8 cellular contexts compared by ENCODE assay signal in genomic region chr16:50263940-50264929, GRCh38. TPM values are rescaled to one million over a fixed set of nuclear protein-coding genes. Genes with fewer than 3 reads are reported as not detected.
A peak's percentile ranks its signal among the peaks of the same experiment; 100 is the strongest.
DNase-seq lines count a peak whose midpoint lies in the region; ATAC-seq and TF ChIP-seq lines count a peak whose summit lies in the region.

No MANE protein-coding gene starts in this region.

- no peak overlapping the region for H3K14ac ChIP-seq in mesenchymal stem cell (ENCODE audit: low read length in 2 of 2)

- H3K4me1 Mint-ChIP-seq in endothelial cell (ENCODE audit: unreplicated experiment) = peaks cover 14% of the 10 kb centered on the region

- H3K27ac Mint-ChIP-seq in endothelial cell (ENCODE audit: unreplicated experiment) = no peak overlapping the region

- 84 to 85% methylated on average over 8 of the region's 8 CpGs for WGBS in body of pancreas, 2 donors
- WGBS in mesenchymal stem cell = 91% methylated on average over 7 of the region's 8 CpGs

- no peaks in the 10 kb centered on the region for H3K9me3 Mint-ChIP-seq in endothelial cell (ENCODE audit: unreplicated experiment)

- in situ Hi-C loops in astrocyte of the spinal cord (cut with HindIII; ENCODE audit: low sequenced_read_pairs) = no loop called here

- peak overlapping the region; percentile 15; the same call in 1 of the 2 replicates for H3K27ac ChIP-seq in BLaER1
- no peak overlapping the region for H3K27ac ChIP-seq in body of pancreas
- no peak overlapping the region for H3K27ac ChIP-seq in mesenchymal stem cell (ENCODE audit: low read length, poor library complexity, severe bottlenecking)

- H2BK15ac ChIP-seq in mesenchymal stem cell (ENCODE audit: low read depth, poor library complexity, severe bottlenecking) = no peak overlapping the region

- no peak overlapping the region for H3K4me3 Mint-ChIP-seq in endothelial cell (ENCODE audit: unreplicated experiment)

- H3K27me3 Mint-ChIP-seq in endothelial cell (ENCODE audit: unreplicated experiment) = no peaks in the 10 kb centered on the region

- ATAC-seq in GM18520 (IDR thresholded peaks at IDR 0.05; ENCODE audit: unreplicated experiment) (peak; percentile 38), body of pancreas (no peak)

- no peak overlapping the region for H2BK12ac ChIP-seq in mesenchymal stem cell (ENCODE audit: low read length in 2 of 2)

- DNase-seq in LHCN-M2 (ENCODE audit: low read depth) = peak; percentile 35
- DNase-seq in astrocyte of the spinal cord (ENCODE audit: low read depth, low spot score) = peak; percentile 33
- DNase-seq in body of pancreas = no peak
- DNase-seq in mesenchymal stem cell = no peak
- DNase-seq in effector CD4-positive, alpha-beta T cell = no peak
- no peak for DNase-seq in endothelial cell (ENCODE audit: low spot score)

- intact Hi-C loops in body of pancreas (cut with DNase I) = no loop called here

- no peak overlapping the region for H4K8ac ChIP-seq in mesenchymal stem cell (ENCODE audit: low read length)

- H3K27me3 ChIP-seq in BLaER1 (no peaks in the 10 kb centered on the region), body of pancreas (no peaks in the 10 kb centered on the region), mesenchymal stem cell (ENCODE audit: control insufficient read depth in 1 of 2, insufficient read depth in 1 of 2, low read length in 2 of 2) (no peaks in the 10 kb centered on the region)

- H2BK5ac ChIP-seq in mesenchymal stem cell (ENCODE audit: low read depth, low read length, poor library complexity, severe bottlenecking) = no peak overlapping the region

- no peak overlapping the region for H3K4me3 ChIP-seq in BLaER1
- H3K4me3 ChIP-seq in astrocyte of the spinal cord (ENCODE audit: low read depth, low read length) = no peak overlapping the region
- no peak overlapping the region for H3K4me3 ChIP-seq in body of pancreas
- no peak overlapping the region for H3K4me3 ChIP-seq in mesenchymal stem cell (ENCODE audit: insufficient read depth in 1 of 2, low read depth in 1 of 2, low read length in 2 of 2)

- H3K4me1 ChIP-seq in BLaER1 (peaks cover 98% of the 10 kb centered on the region), body of pancreas (no peaks in the 10 kb centered on the region), mesenchymal stem cell (ENCODE audit: control insufficient read depth, insufficient read depth, low read depth, low read length) (peaks cover 30% of the 10 kb centered on the region)

- no peak for TF ChIP-seq CTCF in astrocyte of the spinal cord (IDR thresholded peaks at IDR 0.05; ENCODE audit: low read depth, low read length)
- TF ChIP-seq CTCF in body of pancreas (IDR thresholded peaks at IDR 0.05) = no peak
- no peak for TF ChIP-seq CTCF in endothelial cell (IDR thresholded peaks at IDR 0.05; ENCODE audit: unreplicated experiment)

- TF ChIP-seq POLR2A in body of pancreas (IDR thresholded peaks at IDR 0.05) = no peak

- peaks cover 5% of the 10 kb centered on the region for H3K79me1 ChIP-seq in mesenchymal stem cell (replicated peaks; ENCODE audit: low read length, poor library complexity, severe bottlenecking)

- peaks cover 66% of the 10 kb centered on the region for H4K20me1 ChIP-seq in BLaER1

- no peak overlapping the region for H3K4ac ChIP-seq in mesenchymal stem cell (ENCODE audit: low read depth in 1 of 2, low read length in 2 of 2)

- peak overlapping the region; percentile 68 for H3K4me2 ChIP-seq in BLaER1
- H3K4me2 ChIP-seq in mesenchymal stem cell (ENCODE audit: low read length, poor library complexity, severe bottlenecking) = no peak overlapping the region

- no peak overlapping the region for H4K91ac ChIP-seq in mesenchymal stem cell (ENCODE audit: low read length)

- H3K9ac ChIP-seq in BLaER1 = peak overlapping the region; percentile 27; the same call in 1 of the 2 replicates
- no peak overlapping the region for H3K9ac ChIP-seq in mesenchymal stem cell (ENCODE audit: low read length)

- H3K23ac ChIP-seq in mesenchymal stem cell (ENCODE audit: low read length in 2 of 2) = no peak overlapping the region

- H3K18ac ChIP-seq in mesenchymal stem cell (ENCODE audit: low read depth in 1 of 2, low read length in 2 of 2) = no peak overlapping the region

- no peak overlapping the region for H2AFZ ChIP-seq in mesenchymal stem cell (ENCODE audit: low read depth, low read length)

- H3K36me3 Mint-ChIP-seq in endothelial cell (ENCODE audit: low read depth, unreplicated experiment) = peaks cover 3% of the 10 kb centered on the region

- H3K36me3 ChIP-seq in BLaER1 (no peaks in the 10 kb centered on the region), body of pancreas (replicated peaks in 1 of 2; ENCODE audit: insufficient read depth in 1 of 2, low read depth in 2 of 2) (no peaks in the 10 kb centered on the region), mesenchymal stem cell (ENCODE audit: control insufficient read depth in 1 of 2, insufficient read depth in 2 of 2, low read depth in 1 of 2, low read length in 2 of 2) (peaks cover 0 to under 1% of the 10 kb centered on the region in 2 experiments)

- no peak overlapping the region for H2BK120ac ChIP-seq in mesenchymal stem cell (ENCODE audit: low read depth, low read length)

- no peak overlapping the region for H2AK5ac ChIP-seq in mesenchymal stem cell (ENCODE audit: low read length, severe bottlenecking)

- no peaks in the 10 kb centered on the region for H3K9me3 ChIP-seq in BLaER1
- H3K9me3 ChIP-seq in body of pancreas = no peaks in the 10 kb centered on the region
- no peaks in the 10 kb centered on the region for H3K9me3 ChIP-seq in mesenchymal stem cell (ENCODE audit: control insufficient read depth, low read length)

RNA-seq across cellular contexts. Expression of gene ADCY7, which starts 2.1 kb away (rescaled TPM):
- total RNA-seq in LHCN-M2 (2014; rRNA removed) = 38.5 and 40.7 TPM in 2 replicates
- polyA plus RNA-seq in LHCN-M2 (2012) = 12.4 TPM
- total RNA-seq in body of pancreas = 1 to 10 TPM; 4.9 to 8.6 TPM
- 6.2 TPM for polyA plus RNA-seq in mesenchymal stem cell (2013, experiment 1 of 2)
- polyA plus RNA-seq in mesenchymal stem cell (2013, experiment 2 of 2) = 6.4 TPM
- 3.2 TPM for total RNA-seq in endothelial cell (ENCODE audit: unreplicated experiment)

Comparison
In these comparisons a context has a peak if more than half of its experiments do, and no peak if none do; other contexts are left out.
1. DNase-seq: peak in LHCN-M2 (single experiment) and astrocyte of the spinal cord (single experiment); none in body of pancreas (0 of 4), mesenchymal stem cell (single experiment), effector CD4-positive, alpha-beta T cell (single experiment) and endothelial cell (single experiment).